ENCODE assay signal across 1 cellular context in the genomic region with DNA sequence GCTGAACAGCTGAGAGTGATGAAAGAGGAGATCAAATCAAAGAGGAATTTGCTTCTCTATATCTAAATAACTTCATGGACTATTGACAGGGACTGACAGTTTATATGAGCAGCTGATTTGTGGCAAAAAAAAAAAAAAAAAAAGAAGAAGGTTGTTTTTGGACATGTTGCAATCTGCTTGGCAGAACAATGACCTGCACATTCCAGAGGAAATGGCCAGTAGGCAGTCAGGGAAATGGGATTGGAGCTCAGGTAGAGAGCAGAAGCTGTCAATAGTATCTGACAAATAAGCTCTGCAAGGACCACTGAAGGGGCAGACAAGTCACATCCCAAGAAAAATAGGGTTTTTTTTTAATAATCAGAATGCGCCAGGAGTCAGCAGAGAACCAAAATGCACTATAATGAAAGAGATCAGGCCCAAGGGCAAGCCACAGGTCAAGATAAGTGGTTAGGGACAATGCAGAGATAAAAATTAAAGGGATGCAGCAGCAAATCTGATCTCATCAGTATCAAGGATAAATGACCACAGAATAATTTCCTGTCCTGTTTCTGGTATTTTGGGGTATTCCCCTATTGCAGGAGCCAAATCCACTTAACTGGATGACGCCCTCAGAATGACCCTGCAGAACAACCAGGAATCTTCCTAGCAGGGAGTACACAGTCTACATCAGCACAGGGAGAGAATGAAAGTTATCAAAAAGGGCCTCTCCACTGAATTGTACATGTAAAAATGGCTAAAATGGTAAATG.
TF ChIP-seq lines count a peak whose summit lies in the region.

No MANE protein-coding gene starts in this region.

TF ChIP-seq in GM23338, 12 proteins besides CTCF, POLR2A, EP300 and RAD21:
- TF ChIP-seq, protein P1, sequence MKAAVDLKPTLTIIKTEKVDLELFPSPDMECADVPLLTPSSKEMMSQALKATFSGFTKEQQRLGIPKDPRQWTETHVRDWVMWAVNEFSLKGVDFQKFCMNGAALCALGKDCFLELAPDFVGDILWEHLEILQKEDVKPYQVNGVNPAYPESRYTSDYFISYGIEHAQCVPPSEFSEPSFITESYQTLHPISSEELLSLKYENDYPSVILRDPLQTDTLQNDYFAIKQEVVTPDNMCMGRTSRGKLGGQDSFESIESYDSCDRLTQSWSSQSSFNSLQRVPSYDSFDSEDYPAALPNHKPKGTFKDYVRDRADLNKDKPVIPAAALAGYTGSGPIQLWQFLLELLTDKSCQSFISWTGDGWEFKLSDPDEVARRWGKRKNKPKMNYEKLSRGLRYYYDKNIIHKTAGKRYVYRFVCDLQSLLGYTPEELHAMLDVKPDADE (IDR thresholded peaks at IDR 0.05): no peak
- TF ChIP-seq STAT1 (IDR thresholded peaks at IDR 0.05; ENCODE audit: unreplicated experiment) (no peak), JUNB (IDR thresholded peaks at IDR 0.05; ENCODE audit: unreplicated experiment) (no peak), EZH2phosphoT487 (IDR thresholded peaks at IDR 0.05; ENCODE audit: unreplicated experiment) (no peak), ZNF331 (CRISPR knock-in tag; IDR thresholded peaks at IDR 0.05; ENCODE audit: low read depth) (no peak), POLR2AphosphoS5 (IDR thresholded peaks at IDR 0.05; ENCODE audit: low read depth) (no peak), NANOG (IDR thresholded peaks at IDR 0.05; ENCODE audit: borderline replicate concordance) (no peak), ZNF114 (CRISPR knock-in tag; IDR thresholded peaks at IDR 0.05) (no peak), EZH2 (IDR thresholded peaks at IDR 0.05; ENCODE audit: low read depth, unreplicated experiment) (no peak), CREB1 (CRISPR knock-in tag; IDR thresholded peaks at IDR 0.05; ENCODE audit: low read depth) (no peak)
- TF ChIP-seq, protein P2, sequence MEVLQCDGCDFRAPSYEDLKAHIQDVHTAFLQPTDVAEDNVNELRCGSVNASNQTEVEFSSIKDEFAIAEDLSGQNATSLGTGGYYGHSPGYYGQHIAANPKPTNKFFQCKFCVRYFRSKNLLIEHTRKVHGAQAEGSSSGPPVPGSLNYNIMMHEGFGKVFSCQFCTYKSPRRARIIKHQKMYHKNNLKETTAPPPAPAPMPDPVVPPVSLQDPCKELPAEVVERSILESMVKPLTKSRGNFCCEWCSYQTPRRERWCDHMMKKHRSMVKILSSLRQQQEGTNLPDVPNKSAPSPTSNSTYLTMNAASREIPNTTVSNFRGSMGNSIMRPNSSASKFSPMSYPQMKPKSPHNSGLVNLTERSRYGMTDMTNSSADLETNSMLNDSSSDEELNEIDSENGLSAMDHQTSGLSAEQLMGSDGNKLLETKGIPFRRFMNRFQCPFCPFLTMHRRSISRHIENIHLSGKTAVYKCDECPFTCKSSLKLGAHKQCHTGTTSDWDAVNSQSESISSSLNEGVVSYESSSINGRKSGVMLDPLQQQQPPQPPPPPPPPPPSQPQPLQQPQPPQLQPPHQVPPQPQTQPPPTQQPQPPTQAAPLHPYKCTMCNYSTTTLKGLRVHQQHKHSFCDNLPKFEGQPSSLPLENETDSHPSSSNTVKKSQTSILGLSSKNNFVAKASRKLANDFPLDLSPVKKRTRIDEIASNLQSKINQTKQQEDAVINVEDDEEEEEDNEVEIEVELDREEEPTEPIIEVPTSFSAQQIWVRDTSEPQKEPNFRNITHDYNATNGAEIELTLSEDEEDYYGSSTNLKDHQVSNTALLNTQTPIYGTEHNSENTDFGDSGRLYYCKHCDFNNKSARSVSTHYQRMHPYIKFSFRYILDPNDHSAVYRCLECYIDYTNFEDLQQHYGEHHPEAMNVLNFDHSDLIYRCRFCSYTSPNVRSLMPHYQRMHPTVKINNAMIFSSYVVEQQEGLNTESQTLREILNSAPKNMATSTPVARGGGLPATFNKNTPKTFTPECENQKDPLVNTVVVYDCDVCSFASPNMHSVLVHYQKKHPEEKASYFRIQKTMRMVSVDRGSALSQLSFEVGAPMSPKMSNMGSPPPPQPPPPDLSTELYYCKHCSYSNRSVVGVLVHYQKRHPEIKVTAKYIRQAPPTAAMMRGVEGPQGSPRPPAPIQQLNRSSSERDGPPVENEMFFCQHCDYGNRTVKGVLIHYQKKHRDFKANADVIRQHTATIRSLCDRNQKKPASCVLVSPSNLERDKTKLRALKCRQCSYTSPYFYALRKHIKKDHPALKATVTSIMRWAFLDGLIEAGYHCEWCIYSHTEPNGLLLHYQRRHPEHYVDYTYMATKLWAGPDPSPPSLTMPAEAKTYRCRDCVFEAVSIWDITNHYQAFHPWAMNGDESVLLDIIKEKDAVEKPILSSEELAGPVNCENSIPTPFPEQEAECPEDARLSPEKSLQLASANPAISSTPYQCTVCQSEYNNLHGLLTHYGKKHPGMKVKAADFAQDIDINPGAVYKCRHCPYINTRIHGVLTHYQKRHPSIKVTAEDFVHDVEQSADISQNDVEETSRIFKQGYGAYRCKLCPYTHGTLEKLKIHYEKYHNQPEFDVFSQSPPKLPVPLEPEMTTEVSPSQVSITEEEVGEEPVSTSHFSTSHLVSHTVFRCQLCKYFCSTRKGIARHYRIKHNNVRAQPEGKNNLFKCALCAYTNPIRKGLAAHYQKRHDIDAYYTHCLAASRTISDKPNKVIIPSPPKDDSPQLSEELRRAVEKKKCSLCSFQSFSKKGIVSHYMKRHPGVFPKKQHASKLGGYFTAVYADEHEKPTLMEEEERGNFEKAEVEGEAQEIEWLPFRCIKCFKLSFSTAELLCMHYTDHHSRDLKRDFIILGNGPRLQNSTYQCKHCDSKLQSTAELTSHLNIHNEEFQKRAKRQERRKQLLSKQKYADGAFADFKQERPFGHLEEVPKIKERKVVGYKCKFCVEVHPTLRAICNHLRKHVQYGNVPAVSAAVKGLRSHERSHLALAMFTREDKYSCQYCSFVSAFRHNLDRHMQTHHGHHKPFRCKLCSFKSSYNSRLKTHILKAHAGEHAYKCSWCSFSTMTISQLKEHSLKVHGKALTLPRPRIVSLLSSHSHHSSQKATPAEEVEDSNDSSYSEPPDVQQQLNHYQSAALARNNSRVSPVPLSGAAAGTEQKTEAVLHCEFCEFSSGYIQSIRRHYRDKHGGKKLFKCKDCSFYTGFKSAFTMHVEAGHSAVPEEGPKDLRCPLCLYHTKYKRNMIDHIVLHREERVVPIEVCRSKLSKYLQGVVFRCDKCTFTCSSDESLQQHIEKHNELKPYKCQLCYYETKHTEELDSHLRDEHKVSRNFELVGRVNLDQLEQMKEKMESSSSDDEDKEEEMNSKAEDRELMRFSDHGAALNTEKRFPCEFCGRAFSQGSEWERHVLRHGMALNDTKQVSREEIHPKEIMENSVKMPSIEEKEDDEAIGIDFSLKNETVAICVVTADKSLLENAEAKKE (CRISPR knock-in tag; IDR thresholded peaks at IDR 0.05): no peak
- TF ChIP-seq, protein P3, sequence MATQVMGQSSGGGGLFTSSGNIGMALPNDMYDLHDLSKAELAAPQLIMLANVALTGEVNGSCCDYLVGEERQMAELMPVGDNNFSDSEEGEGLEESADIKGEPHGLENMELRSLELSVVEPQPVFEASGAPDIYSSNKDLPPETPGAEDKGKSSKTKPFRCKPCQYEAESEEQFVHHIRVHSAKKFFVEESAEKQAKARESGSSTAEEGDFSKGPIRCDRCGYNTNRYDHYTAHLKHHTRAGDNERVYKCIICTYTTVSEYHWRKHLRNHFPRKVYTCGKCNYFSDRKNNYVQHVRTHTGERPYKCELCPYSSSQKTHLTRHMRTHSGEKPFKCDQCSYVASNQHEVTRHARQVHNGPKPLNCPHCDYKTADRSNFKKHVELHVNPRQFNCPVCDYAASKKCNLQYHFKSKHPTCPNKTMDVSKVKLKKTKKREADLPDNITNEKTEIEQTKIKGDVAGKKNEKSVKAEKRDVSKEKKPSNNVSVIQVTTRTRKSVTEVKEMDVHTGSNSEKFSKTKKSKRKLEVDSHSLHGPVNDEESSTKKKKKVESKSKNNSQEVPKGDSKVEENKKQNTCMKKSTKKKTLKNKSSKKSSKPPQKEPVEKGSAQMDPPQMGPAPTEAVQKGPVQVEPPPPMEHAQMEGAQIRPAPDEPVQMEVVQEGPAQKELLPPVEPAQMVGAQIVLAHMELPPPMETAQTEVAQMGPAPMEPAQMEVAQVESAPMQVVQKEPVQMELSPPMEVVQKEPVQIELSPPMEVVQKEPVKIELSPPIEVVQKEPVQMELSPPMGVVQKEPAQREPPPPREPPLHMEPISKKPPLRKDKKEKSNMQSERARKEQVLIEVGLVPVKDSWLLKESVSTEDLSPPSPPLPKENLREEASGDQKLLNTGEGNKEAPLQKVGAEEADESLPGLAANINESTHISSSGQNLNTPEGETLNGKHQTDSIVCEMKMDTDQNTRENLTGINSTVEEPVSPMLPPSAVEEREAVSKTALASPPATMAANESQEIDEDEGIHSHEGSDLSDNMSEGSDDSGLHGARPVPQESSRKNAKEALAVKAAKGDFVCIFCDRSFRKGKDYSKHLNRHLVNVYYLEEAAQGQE (IDR thresholded peaks at IDR 0.05; ENCODE audit: unreplicated experiment): no peak
TF ChIP-seq in GM23338: peak in this region for 0.
